In genomic region chr1:36014722-36015220, GRCh38 we compare ENCODE assay signal across 21 cellular contexts.
A peak's percentile ranks its signal among the peaks of the same experiment; 100 is the strongest.
DNase-seq lines count a peak whose midpoint lies in the region; TF ChIP-seq lines count a peak whose summit lies in the region.
"Had no signal": no experiment of that assay in that cellular context is flagged by ENCODE, and none has a peak within 500 bp of the region (broad histone marks: within the 10 kb centered on the region; RNA-seq: fewer than 3 reads in every experiment).

No MANE protein-coding gene starts in this region.

- no TSS peak for BruUV-seq in PC-9 (replicated peaks; lab: Mats Ljungman, UMichigan)

- H3K27ac Mint-ChIP-seq in nephron progenitor cell = peak overlapping the region; percentile 75
- H3K27ac Mint-ChIP-seq: CD4-positive, CD25-positive, alpha-beta regulatory T cell; IgD-negative memory B cell had no signal

- H3K27me3 Mint-ChIP-seq in nephron progenitor cell (ENCODE audit: low read depth, poor library complexity) = no peaks in the 10 kb centered on the region
- H3K27me3 Mint-ChIP-seq: CD4-positive, CD25-positive, alpha-beta regulatory T cell; IgD-negative memory B cell had no signal

- H4K20me1 ChIP-seq in osteoblast (ENCODE audit: insufficient read depth, low read length) = no peaks in the 10 kb centered on the region
- H4K20me1 ChIP-seq in PC-9 (ENCODE audit: insufficient read depth) = no peaks in the 10 kb centered on the region
- H4K20me1 ChIP-seq: BLaER1 had no signal

- no peak overlapping the region for H3K4me3 ChIP-seq in fibroblast of pulmonary artery (replicated peaks; ENCODE audit: low read depth, low read length)
- no peak overlapping the region for H3K4me3 ChIP-seq in osteoblast (ENCODE audit: insufficient read depth, low read length)
- no peak overlapping the region for H3K4me3 ChIP-seq in PC-9
- H3K4me3 ChIP-seq: BLaER1 had no signal

- no peaks in the 10 kb centered on the region for H3K9me3 ChIP-seq in osteoblast (ENCODE audit: low read depth, low read length)
- no peaks in the 10 kb centered on the region for H3K9me3 ChIP-seq in PC-9 (ENCODE audit: insufficient read depth, low read depth)
- H3K9me3 ChIP-seq: BLaER1 had no signal

- H3K4me1 Mint-ChIP-seq in nephron progenitor cell = no peaks in the 10 kb centered on the region
- H3K4me1 Mint-ChIP-seq: CD4-positive, CD25-positive, alpha-beta regulatory T cell; IgD-negative memory B cell had no signal

- H3F3A ChIP-seq in PC-9 (ENCODE audit: insufficient read depth, low read depth) = no peaks in the 10 kb centered on the region

- H3K9me3 Mint-ChIP-seq in nephron progenitor cell = no peaks in the 10 kb centered on the region
- H3K9me3 Mint-ChIP-seq: CD4-positive, CD25-positive, alpha-beta regulatory T cell; IgD-negative memory B cell had no signal

- peak; percentile 19 for DNase-seq in EH (ENCODE audit: low read depth)
- peak; percentile 7 for DNase-seq in RKO (ENCODE audit: low spot score)
- peak; percentile 65 for DNase-seq in fibroblast of pulmonary artery (ENCODE audit: low read depth)
- DNase-seq in nephron progenitor cell = no peak
- DNase-seq in NCI-H82 treated with DMSO at 0.1 percent for 48 hours (lab: John Stamatoyannopoulos, UW; ENCODE audit: unreplicated experiment) = no peak
- DNase-seq in osteoblast (ENCODE audit: insufficient read length, low spot score, missing footprints) = no peak
- DNase-seq in PC-9 = no peak
- no peak for DNase-seq in T-helper 9 cell
- DNase-seq: CD4-positive, CD25-positive, alpha-beta regulatory T cell; DMS153; DND-41; H7; MM.1S; NCI-H2029; NCI-H446; NCI-H524 treated with DMSO at 0.1 percent for 48 hours; NCI-H82; SHP77 treated with DMSO at 0.1 percent for 48 hours had no signal

- POLR2A ChIA-PET in PC-9 (lab: Charles Lee; ENCODE audit: unreplicated experiment) = no interaction called here

- no peaks in the 10 kb centered on the region for H3K27me3 ChIP-seq in osteoblast (ENCODE audit: insufficient read depth, low read length)
- no peaks in the 10 kb centered on the region for H3K27me3 ChIP-seq in PC-9 (ENCODE audit: insufficient read depth, low read depth)
- H3K27me3 ChIP-seq: BLaER1 had no signal

- H3K36me3 Mint-ChIP-seq in nephron progenitor cell (ENCODE audit: low read depth) = peaks cover 47% of the 10 kb centered on the region

- H3K4me2 ChIP-seq in osteoblast (ENCODE audit: insufficient read depth, low read length) (no peak overlapping the region), PC-9 (no peak overlapping the region)
- H3K4me2 ChIP-seq: BLaER1, KMS-11 had no signal

- H3K4me1 ChIP-seq in osteoblast (ENCODE audit: insufficient read depth, low read length) (no peaks in the 10 kb centered on the region), PC-9 (replicated peaks; ENCODE audit: insufficient read depth) (no peaks in the 10 kb centered on the region)
- H3K4me1 ChIP-seq: BLaER1 had no signal

- intact Hi-C loops in PC-9 (cut with micrococcal nuclease; ENCODE audit: unreplicated experiment) = no loop called here

- TF ChIP-seq CTCF in fibroblast of pulmonary artery (IDR thresholded peaks at IDR 0.05; ENCODE audit: low read length, missing control alignments) = no peak
- TF ChIP-seq CTCF in nephron progenitor cell (IDR thresholded peaks at IDR 0.05) = no peak
- TF ChIP-seq CTCF in osteoblast (IDR thresholded peaks at IDR 0.05; ENCODE audit: extremely low read depth, low read depth, low read length) = no peak
- no peak for TF ChIP-seq CTCF in PC-9 (conservative IDR thresholded peaks at IDR 0.05)

- CTCF ChIA-PET in PC-9 (lab: Charles Lee) = interaction anchor here (0.7 kb wide), 1 partner anchor 32 kb away, joined by 6 read pairs; no protein-coding TSS in a partner anchor

- H3K79me2 ChIP-seq in osteoblast (ENCODE audit: insufficient read depth, low read length) = no peaks in the 10 kb centered on the region
- H3K79me2 ChIP-seq in PC-9 (ENCODE audit: low read depth) = no peaks in the 10 kb centered on the region

- no peaks in the 10 kb centered on the region for H3K9me2 ChIP-seq in PC-9 (ENCODE audit: insufficient read depth)

- H3K36me3 ChIP-seq in osteoblast (ENCODE audit: insufficient read depth, low read length) (peaks cover 36% of the 10 kb centered on the region), PC-9 (ENCODE audit: low read depth) (0 out of 2 replicates have a peak, but pooled peaks cover 7% of the 10 kb centered on the region)

- H3K4me3 Mint-ChIP-seq in nephron progenitor cell = no peak overlapping the region
- H3K4me3 Mint-ChIP-seq: CD4-positive, CD25-positive, alpha-beta regulatory T cell; IgD-negative memory B cell had no signal

- no peak overlapping the region for H3K27ac ChIP-seq in osteoblast (ENCODE audit: low read depth, low read length)
- H3K27ac ChIP-seq in PC-9 = no peak overlapping the region
- H3K27ac ChIP-seq: BLaER1, KMS-11 had no signal

- H2AFZ ChIP-seq in osteoblast (ENCODE audit: low read length) = no peak overlapping the region
- no peak overlapping the region for H2AFZ ChIP-seq in PC-9

Comparison
In these comparisons a context has a peak if more than half of its experiments do, and no peak if none do; other contexts are left out.
1. DNase-seq: peak in EH (single experiment), RKO (single experiment) and fibroblast of pulmonary artery (single experiment); none in nephron progenitor cell (single experiment), NCI-H82 treated with DMSO at 0.1 percent for 48 hours (single experiment), osteoblast (single experiment), PC-9 (0 of 2) and T-helper 9 cell (single experiment).